1 cellular context compared by ENCODE assay signal in the genomic region with DNA sequence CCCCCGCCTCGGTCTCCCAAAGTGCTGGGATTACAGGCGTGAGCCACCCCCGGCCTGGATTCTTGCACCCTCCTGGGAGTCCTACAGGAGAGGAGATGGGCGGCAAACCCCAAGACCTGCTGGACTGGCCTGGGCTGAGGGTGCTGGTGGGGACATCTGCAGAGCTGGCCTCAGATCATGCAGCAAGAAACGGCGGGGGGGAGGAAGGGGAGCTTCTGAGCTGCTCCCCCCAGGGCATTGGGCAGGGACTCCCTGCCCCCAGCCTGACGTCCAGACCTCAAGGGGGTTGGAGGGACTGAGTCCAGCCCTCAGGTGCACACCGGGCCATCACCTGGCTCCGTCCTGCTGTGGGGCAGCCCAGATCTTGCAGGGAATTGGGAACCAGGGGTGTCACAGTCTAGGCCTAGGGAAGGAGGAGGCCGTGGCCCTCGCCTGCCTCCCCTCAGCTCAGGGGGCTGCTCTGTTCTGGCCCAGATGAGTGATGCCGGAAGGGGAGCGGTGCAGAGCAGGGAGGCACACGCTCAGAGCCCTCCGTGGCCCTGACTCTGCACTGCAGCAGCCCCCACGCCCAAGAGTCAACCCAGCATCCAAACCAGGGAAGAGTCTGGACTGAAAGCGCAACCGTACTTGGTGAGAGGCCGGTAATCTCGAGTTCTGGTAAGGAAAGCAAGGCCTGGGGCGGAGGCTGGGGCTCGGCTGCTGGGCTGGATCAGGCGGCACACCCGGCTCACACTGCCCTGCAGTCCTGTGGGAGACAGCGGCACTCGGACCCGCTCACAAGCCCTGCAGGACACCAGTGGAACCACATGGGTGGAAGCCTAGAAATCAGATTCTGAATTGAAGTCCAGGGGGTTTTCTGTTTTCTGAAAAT.
A peak's percentile ranks its signal among the peaks of the same experiment; 100 is the strongest.
TF ChIP-seq lines count a peak whose summit lies in the region.

No MANE protein-coding gene starts in this region.

TF ChIP-seq in K562, 482 proteins besides CTCF, POLR2A, EP300 and RAD21:
- no peak for TF ChIP-seq CCNT2 (IDR thresholded peaks at IDR 0.05; ENCODE audit: borderline replicate concordance, extremely low read depth, insufficient read length, low read depth, low read length)
- 0 out of 2 replicates have a peak, but pooled peaks have one; percentile 18 for TF ChIP-seq ZBTB33 (CRISPR knock-in tag; IDR thresholded peaks at IDR 0.05)
